ENCODE assay signal across 28 cellular contexts in genomic region chr13:22270881-22271280, GRCh38.
"Had no signal": no experiment of that assay in that cellular context is flagged by ENCODE, and none has a peak within 500 bp of the region (broad histone marks: within the 10 kb centered on the region; RNA-seq: fewer than 3 reads in every experiment).

No MANE protein-coding gene starts in this region.

- H3K36me3 ChIP-seq: neural progenitor cell, ovary, right lobe of liver, sigmoid colon, spleen, suprapubic skin, tibial artery, transverse colon, upper lobe of right lung, uterus had no signal

- H3K27ac ChIP-seq: neural progenitor cell, ovary, parathyroid adenoma, psoas muscle, right lobe of liver, sigmoid colon, skin epidermis, spleen, suprapubic skin, testis, tibial artery, transverse colon, upper lobe of right lung, uterus had no signal

- H3K27me3 ChIP-seq: neural progenitor cell, ovary, right lobe of liver, sigmoid colon, spleen, suprapubic skin, testis, tibial artery, transverse colon, upper lobe of right lung, uterus had no signal

- H3K4me3 ChIP-seq: neural progenitor cell, ovary, psoas muscle, right lobe of liver, sigmoid colon, skin epidermis, smooth muscle cell, spleen, suprapubic skin, testis, tibial artery, transverse colon, upper lobe of right lung, uterus had no signal

- H3K4me1 ChIP-seq: neural progenitor cell, parathyroid adenoma, psoas muscle, right lobe of liver, sigmoid colon, spleen, suprapubic skin, testis, tibial artery, transverse colon, upper lobe of right lung, uterus had no signal

- DNase-seq: natural killer cell; occipital lobe; ovary; psoas muscle; right cardiac atrium; right lobe of liver; sigmoid colon; spleen; stimulated activated CD4-positive, alpha-beta T cell treated with anti-CD3 and anti-CD28 coated beads, Interleukin-12 subunit alpha, Interleukin-12 subunit beta, amount 100 ng/mL, for 4 hours; stimulated activated CD4-positive, alpha-beta T cell treated with anti-CD3 and anti-CD28 coated beads, Interleukin-1b, Interleukin-23, amount 100 ng/mL, for 48 hours; stimulated activated CD4-positive, alpha-beta T cell treated with anti-CD3 and anti-CD28 coated beads, Interleukin-4, amount 100 ng/mL, for 1 hour; stimulated activated CD4-positive, alpha-beta T cell treated with anti-CD3 and anti-CD28 coated beads, Interleukin-4, amount 100 ng/mL, for 4 hours; stimulated activated CD8-positive, alpha-beta memory T cell treated with anti-CD3 and anti-CD28 coated beads, Interleukin-4, amount 100 ng/mL, for 48 hours; stimulated activated naive CD4-positive, alpha-beta T cell; stimulated activated naive CD8-positive, alpha-beta T cell treated with anti-CD3 and anti-CD28 coated beads, Interleukin-15, amount 100 ng/mL, for 72 hours; stimulated activated naive CD8-positive, alpha-beta T cell treated with anti-CD3 and anti-CD28 coated beads, Interleukin-15, Interleukin-2, amounts not matched to agents 100 U/mL and 50 U/mL, for 24 hours; substantia nigra; testis; tibial artery; transverse colon; upper lobe of right lung; uterus had no signal

- ATAC-seq: natural killer cell; psoas muscle; right cardiac atrium; right lobe of liver; stimulated activated memory B cell treated with anti-CD40 and anti-IgM and Interleukin-4, amounts not matched to agents 10 μg/mL and 1 μg/mL and 100 μg/mL, for 72 hours; stimulated activated naive CD8-positive, alpha-beta T cell treated with anti-CD3 and anti-CD28 coated beads, Interleukin-15, amount 100 ng/mL, for 72 hours; stimulated activated naive CD8-positive, alpha-beta T cell treated with anti-CD3 and anti-CD28 coated beads, Interleukin-15, Interleukin-2, amounts not matched to agents 100 U/mL and 50 U/mL, for 24 hours; upper lobe of right lung had no signal

- H3K9me3 ChIP-seq: ovary, psoas muscle, right lobe of liver, sigmoid colon, spleen, suprapubic skin, testis, tibial artery, transverse colon, upper lobe of right lung, uterus had no signal
